In the genomic region with DNA sequence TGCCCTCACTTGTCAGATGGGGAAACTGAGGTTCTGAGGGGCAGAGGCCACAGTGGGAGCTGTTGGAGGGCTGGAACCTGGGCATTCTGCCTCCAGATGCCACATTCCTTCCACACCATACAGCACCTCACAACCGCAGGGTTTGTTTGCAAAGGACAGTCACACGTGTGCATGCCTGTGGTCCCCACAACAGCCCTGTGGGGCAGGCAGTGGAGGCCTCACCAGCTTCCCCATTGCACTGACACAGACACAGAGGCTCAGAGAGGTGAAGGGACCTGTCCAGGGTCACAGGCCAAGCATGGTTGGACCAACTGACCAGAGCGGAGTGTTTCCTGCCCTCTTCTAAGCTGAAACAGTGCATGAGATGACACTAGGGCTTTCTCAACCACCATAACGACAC, we compare ENCODE assay signal across 19 cellular contexts.
DNase-seq lines count a peak whose midpoint lies in the region; ATAC-seq and TF ChIP-seq lines count a peak whose summit lies in the region.
"Had no signal": no experiment of that assay in that cellular context is flagged by ENCODE, and none has a peak within 500 bp of the region (broad histone marks: within the 10 kb centered on the region; RNA-seq: fewer than 3 reads in every experiment).

No MANE protein-coding gene starts in this region.

- BruUV-seq in PC-3 (replicated peaks; lab: Mats Ljungman, UMichigan) = no TSS peak

- H4K20me1 ChIP-seq in BLaER1 (no peaks in the 10 kb centered on the region), PC-3 (ENCODE audit: low read length) (no peaks in the 10 kb centered on the region)

- no peaks in the 10 kb centered on the region for H3K9me3 ChIP-seq in BLaER1
- H3K9me3 ChIP-seq in CD8-positive, alpha-beta T cell (ENCODE audit: low read length) = no peaks in the 10 kb centered on the region
- H3K9me3 ChIP-seq in PC-3 (ENCODE audit: low read length) = no peaks in the 10 kb centered on the region
- no peaks in the 10 kb centered on the region for H3K9me3 ChIP-seq in testis
- H3K9me3 ChIP-seq: esophagus squamous epithelium, tibial artery had no signal

- H3K9ac ChIP-seq in BLaER1 (peak overlapping the region; percentile 52), PC-3 (ENCODE audit: low read length) (no peak overlapping the region)

- no peaks in the 10 kb centered on the region for H3K79me2 ChIP-seq in PC-3 (ENCODE audit: low read length)

- H3K4me1 ChIP-seq in BLaER1 = peaks cover 79% of the 10 kb centered on the region
- H3K4me1 ChIP-seq in CD8-positive, alpha-beta T cell (ENCODE audit: insufficient read depth, low read length) = peaks cover 24% of the 10 kb centered on the region
- H3K4me1 ChIP-seq in PC-3 (ENCODE audit: insufficient read depth, low read length) = no peaks in the 10 kb centered on the region
- H3K4me1 ChIP-seq in testis = no peaks in the 10 kb centered on the region
- H3K4me1 ChIP-seq: esophagus squamous epithelium had no signal

- peaks cover 24% of the 10 kb centered on the region for H3K4me1 Mint-ChIP-seq in CD8-positive, alpha-beta T cell (ENCODE audit: low read depth)
- peaks cover 70% of the 10 kb centered on the region for H3K4me1 Mint-ChIP-seq in memory B cell
- H3K4me1 Mint-ChIP-seq: nephron had no signal

- H3K4me3 ChIP-seq in BLaER1 = no peak overlapping the region
- H3K4me3 ChIP-seq in CD8-positive, alpha-beta T cell (ENCODE audit: low read depth, low read length) = peak overlapping the region; percentile 5
- no peak overlapping the region for H3K4me3 ChIP-seq in PC-3 (ENCODE audit: low read length)
- H3K4me3 ChIP-seq in testis = no peak overlapping the region
- H3K4me3 ChIP-seq: esophagus squamous epithelium, tibial artery had no signal

- H3K4me3 Mint-ChIP-seq in CD8-positive, alpha-beta T cell = peak overlapping the region; percentile 53
- H3K4me3 Mint-ChIP-seq in memory B cell = peak overlapping the region; percentile 67
- H3K4me3 Mint-ChIP-seq: activated CD4-positive, alpha-beta T cell treated with anti-CD3 and anti-CD28 coated beads for 36 hours; nephron had no signal

- peak overlapping the region; percentile 97 for H3K4me2 ChIP-seq in BLaER1
- no peak overlapping the region for H3K4me2 ChIP-seq in PC-3 (ENCODE audit: low read length)

- H3K9me2 ChIP-seq in PC-3 (replicated peaks; ENCODE audit: low read length) = no peaks in the 10 kb centered on the region

- no peak for TF ChIP-seq POLR2A in testis (IDR thresholded peaks at IDR 0.05)

- peak in 1 of 7 experiments; percentile 63 for DNase-seq in CD8-positive, alpha-beta T cell
- peak; percentile 37 for DNase-seq in PC-3
- DNase-seq in memory B cell (ENCODE audit: low spot score in 2 of 2) = no peak
- DNase-seq in NOMO-1 treated with dmso at 0.1 percent for 144 hours (lab: John Stamatoyannopoulos, UW; ENCODE audit: unreplicated experiment) = no peak
- DNase-seq in testis = no peak
- DNase-seq in activated T-cell treated with anti-CD3 and anti-CD28 coated beads for 4 hours = no peak
- DNase-seq: aorta; cerebellar nuclear complex; DMS79 treated with DMSO at 0.1 percent for 48 hours; esophagus squamous epithelium; NCI-H1105; NCI-H2081 treated with DMSO at 0.1 percent for 48 hours; NCI-H446; stimulated activated naive CD8-positive, alpha-beta T cell treated with anti-CD3 and anti-CD28 coated beads, Interleukin-15, Interleukin-2, amounts not matched to agents 100 U/mL and 50 U/mL, for 24 hours; tibial artery had no signal

- 86% methylated on average over 4 of the region's 4 CpGs; no CpG with 5 or more reads in 1 of the 2 donors for WGBS in testis, 2 donors

- TF ChIP-seq CTCF in CD8-positive, alpha-beta T cell (IDR thresholded peaks at IDR 0.05) = no peak
- TF ChIP-seq CTCF in PC-3 (conservative IDR thresholded peaks at IDR 0.05; ENCODE audit: low read depth, low read length) (no peak), testis (IDR thresholded peaks at IDR 0.05) (no peak)

- H3K36me3 ChIP-seq in BLaER1 = peaks cover 63% of the 10 kb centered on the region
- no peaks in the 10 kb centered on the region for H3K36me3 ChIP-seq in CD8-positive, alpha-beta T cell (ENCODE audit: insufficient read depth, low read length)
- no peaks in the 10 kb centered on the region for H3K36me3 ChIP-seq in PC-3 (ENCODE audit: low read depth, low read length)
- H3K36me3 ChIP-seq in testis (ENCODE audit: low read depth, missing control alignments) = no peaks in the 10 kb centered on the region
- H3K36me3 ChIP-seq: esophagus squamous epithelium, tibial artery had no signal

- H3K9me3 Mint-ChIP-seq in CD8-positive, alpha-beta T cell = no peaks in the 10 kb centered on the region
- H3K9me3 Mint-ChIP-seq in memory B cell = no peaks in the 10 kb centered on the region
- H3K9me3 Mint-ChIP-seq: nephron had no signal

- H3K27ac ChIP-seq in BLaER1 (peak overlapping the region; percentile 57), PC-3 (ENCODE audit: low read length) (no peak overlapping the region), testis (no peak overlapping the region)
- no peak overlapping the region for H3K27ac ChIP-seq in CD8-positive, alpha-beta T cell (ENCODE audit: low read depth, low read length)
- H3K27ac ChIP-seq: esophagus squamous epithelium, tibial artery had no signal

- no peak overlapping the region for H2AFZ ChIP-seq in PC-3 (ENCODE audit: low read length)

- peak overlapping the region; percentile 49 for H3K27ac Mint-ChIP-seq in CD8-positive, alpha-beta T cell
- H3K27ac Mint-ChIP-seq in memory B cell = no peak overlapping the region
- H3K27ac Mint-ChIP-seq: activated CD4-positive, alpha-beta T cell treated with anti-CD3 and anti-CD28 coated beads for 36 hours; nephron had no signal

- H3K27me3 ChIP-seq in BLaER1 = no peaks in the 10 kb centered on the region
- no peaks in the 10 kb centered on the region for H3K27me3 ChIP-seq in CD8-positive, alpha-beta T cell (ENCODE audit: insufficient read depth, low read length)
- H3K27me3 ChIP-seq in PC-3 (ENCODE audit: low read length) = no peaks in the 10 kb centered on the region
- H3K27me3 ChIP-seq in testis = no peaks in the 10 kb centered on the region
- H3K27me3 ChIP-seq: esophagus squamous epithelium, tibial artery had no signal

- H3F3A ChIP-seq in PC-3 (ENCODE audit: low read length, unreplicated experiment) = no peaks in the 10 kb centered on the region

- H3K36me3 Mint-ChIP-seq in CD8-positive, alpha-beta T cell = no peaks in the 10 kb centered on the region
- no peaks in the 10 kb centered on the region for H3K36me3 Mint-ChIP-seq in memory B cell

- no peak for ATAC-seq in CD8-positive, alpha-beta T cell
- ATAC-seq in PC-3 (no peak), memory B cell (ENCODE audit: low read depth) (peak; percentile 37)
- ATAC-seq: HCT116; stimulated activated naive CD8-positive, alpha-beta T cell treated with anti-CD3 and anti-CD28 coated beads, Interleukin-15, Interleukin-2, amounts not matched to agents 100 U/mL and 50 U/mL, for 24 hours had no signal

- intact Hi-C loops in CD8-positive, alpha-beta T cell (cut with DNase I, micrococcal nuclease) = no loop called here
- intact Hi-C loops in PC-3 (cut with micrococcal nuclease) = no loop called here
- intact Hi-C loops in testis (cut with DNase I; ENCODE audit: low total_unique reads) = no loop called here

- POLR2A ChIA-PET in CD8-positive, alpha-beta T cell (lab: Charles Lee) = interaction anchor here (1.0 kb wide), 1 partner anchor 41 kb away, joined by 3 read pairs; no protein-coding TSS in a partner anchor
- POLR2A ChIA-PET in PC-3 (lab: Charles Lee; ENCODE audit: unreplicated experiment) = no interaction called here

- CTCF ChIA-PET in CD8-positive, alpha-beta T cell (lab: Charles Lee) = no interaction called here
- CTCF ChIA-PET in PC-3 (lab: Charles Lee) = no interaction called here

- no peaks in the 10 kb centered on the region for H3K27me3 Mint-ChIP-seq in CD8-positive, alpha-beta T cell (ENCODE audit: low read depth)
- H3K27me3 Mint-ChIP-seq in memory B cell = no peaks in the 10 kb centered on the region
- H3K27me3 Mint-ChIP-seq: activated CD4-positive, alpha-beta T cell treated with anti-CD3 and anti-CD28 coated beads for 36 hours had no signal
